In the genomic region with DNA sequence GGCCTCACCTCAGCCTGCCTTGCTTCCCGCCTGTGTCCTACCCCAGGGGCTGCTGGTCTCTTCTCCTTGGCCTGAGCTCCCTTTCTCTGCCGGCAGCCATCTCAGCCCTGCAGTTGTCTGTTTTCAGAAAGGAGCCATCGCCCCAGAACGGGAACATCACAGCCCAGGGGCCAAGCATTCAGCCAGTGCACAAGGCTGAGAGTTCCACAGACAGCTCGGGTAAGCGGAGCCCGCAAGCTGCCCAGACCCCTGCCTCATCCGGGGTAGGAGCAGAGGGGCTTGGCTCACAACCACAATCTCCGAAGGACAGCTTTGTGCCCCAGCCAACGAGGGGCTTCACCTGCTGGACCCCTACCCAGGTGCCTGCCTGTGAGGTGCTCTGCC, we compare ENCODE assay signal across 1 cellular context.
TF ChIP-seq lines count a peak whose summit lies in the region.

No MANE protein-coding gene starts in this region.

TF ChIP-seq in WTC11, 78 proteins besides CTCF, POLR2A, EP300 and RAD21 (continued from another document):
- TF ChIP-seq, protein P1, sequence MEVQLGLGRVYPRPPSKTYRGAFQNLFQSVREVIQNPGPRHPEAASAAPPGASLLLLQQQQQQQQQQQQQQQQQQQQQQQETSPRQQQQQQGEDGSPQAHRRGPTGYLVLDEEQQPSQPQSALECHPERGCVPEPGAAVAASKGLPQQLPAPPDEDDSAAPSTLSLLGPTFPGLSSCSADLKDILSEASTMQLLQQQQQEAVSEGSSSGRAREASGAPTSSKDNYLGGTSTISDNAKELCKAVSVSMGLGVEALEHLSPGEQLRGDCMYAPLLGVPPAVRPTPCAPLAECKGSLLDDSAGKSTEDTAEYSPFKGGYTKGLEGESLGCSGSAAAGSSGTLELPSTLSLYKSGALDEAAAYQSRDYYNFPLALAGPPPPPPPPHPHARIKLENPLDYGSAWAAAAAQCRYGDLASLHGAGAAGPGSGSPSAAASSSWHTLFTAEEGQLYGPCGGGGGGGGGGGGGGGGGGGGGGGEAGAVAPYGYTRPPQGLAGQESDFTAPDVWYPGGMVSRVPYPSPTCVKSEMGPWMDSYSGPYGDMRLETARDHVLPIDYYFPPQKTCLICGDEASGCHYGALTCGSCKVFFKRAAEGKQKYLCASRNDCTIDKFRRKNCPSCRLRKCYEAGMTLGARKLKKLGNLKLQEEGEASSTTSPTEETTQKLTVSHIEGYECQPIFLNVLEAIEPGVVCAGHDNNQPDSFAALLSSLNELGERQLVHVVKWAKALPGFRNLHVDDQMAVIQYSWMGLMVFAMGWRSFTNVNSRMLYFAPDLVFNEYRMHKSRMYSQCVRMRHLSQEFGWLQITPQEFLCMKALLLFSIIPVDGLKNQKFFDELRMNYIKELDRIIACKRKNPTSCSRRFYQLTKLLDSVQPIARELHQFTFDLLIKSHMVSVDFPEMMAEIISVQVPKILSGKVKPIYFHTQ (CRISPR knock-in tag; IDR thresholded peaks at IDR 0.05): no peak
- TF ChIP-seq PRRX2 (CRISPR knock-in tag; IDR thresholded peaks at IDR 0.05) (no peak), ZNF317 (CRISPR knock-in tag; IDR thresholded peaks at IDR 0.05; ENCODE audit: borderline replicate concordance, low read depth) (no peak), ZNF232 (CRISPR knock-in tag; IDR thresholded peaks at IDR 0.05) (no peak)
- TF ChIP-seq, protein P2, sequence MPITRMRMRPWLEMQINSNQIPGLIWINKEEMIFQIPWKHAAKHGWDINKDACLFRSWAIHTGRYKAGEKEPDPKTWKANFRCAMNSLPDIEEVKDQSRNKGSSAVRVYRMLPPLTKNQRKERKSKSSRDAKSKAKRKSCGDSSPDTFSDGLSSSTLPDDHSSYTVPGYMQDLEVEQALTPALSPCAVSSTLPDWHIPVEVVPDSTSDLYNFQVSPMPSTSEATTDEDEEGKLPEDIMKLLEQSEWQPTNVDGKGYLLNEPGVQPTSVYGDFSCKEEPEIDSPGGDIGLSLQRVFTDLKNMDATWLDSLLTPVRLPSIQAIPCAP (CRISPR knock-in tag; IDR thresholded peaks at IDR 0.05): no peak
- TF ChIP-seq, protein P3, sequence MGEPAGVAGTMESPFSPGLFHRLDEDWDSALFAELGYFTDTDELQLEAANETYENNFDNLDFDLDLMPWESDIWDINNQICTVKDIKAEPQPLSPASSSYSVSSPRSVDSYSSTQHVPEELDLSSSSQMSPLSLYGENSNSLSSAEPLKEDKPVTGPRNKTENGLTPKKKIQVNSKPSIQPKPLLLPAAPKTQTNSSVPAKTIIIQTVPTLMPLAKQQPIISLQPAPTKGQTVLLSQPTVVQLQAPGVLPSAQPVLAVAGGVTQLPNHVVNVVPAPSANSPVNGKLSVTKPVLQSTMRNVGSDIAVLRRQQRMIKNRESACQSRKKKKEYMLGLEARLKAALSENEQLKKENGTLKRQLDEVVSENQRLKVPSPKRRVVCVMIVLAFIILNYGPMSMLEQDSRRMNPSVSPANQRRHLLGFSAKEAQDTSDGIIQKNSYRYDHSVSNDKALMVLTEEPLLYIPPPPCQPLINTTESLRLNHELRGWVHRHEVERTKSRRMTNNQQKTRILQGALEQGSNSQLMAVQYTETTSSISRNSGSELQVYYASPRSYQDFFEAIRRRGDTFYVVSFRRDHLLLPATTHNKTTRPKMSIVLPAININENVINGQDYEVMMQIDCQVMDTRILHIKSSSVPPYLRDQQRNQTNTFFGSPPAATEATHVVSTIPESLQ (CRISPR knock-in tag; IDR thresholded peaks at IDR 0.05): no peak
TF ChIP-seq in WTC11: peak in this region for 0.
